ENCODE assay signal across 1 cellular context in genomic region chr15:90686435-90687218, GRCh38.
TF ChIP-seq lines count a peak whose summit lies in the region.

No MANE protein-coding gene starts in this region.

TF ChIP-seq in HepG2, 621 proteins besides CTCF, POLR2A, EP300 and RAD21 (continued from another document):
- TF ChIP-seq, protein P1, sequence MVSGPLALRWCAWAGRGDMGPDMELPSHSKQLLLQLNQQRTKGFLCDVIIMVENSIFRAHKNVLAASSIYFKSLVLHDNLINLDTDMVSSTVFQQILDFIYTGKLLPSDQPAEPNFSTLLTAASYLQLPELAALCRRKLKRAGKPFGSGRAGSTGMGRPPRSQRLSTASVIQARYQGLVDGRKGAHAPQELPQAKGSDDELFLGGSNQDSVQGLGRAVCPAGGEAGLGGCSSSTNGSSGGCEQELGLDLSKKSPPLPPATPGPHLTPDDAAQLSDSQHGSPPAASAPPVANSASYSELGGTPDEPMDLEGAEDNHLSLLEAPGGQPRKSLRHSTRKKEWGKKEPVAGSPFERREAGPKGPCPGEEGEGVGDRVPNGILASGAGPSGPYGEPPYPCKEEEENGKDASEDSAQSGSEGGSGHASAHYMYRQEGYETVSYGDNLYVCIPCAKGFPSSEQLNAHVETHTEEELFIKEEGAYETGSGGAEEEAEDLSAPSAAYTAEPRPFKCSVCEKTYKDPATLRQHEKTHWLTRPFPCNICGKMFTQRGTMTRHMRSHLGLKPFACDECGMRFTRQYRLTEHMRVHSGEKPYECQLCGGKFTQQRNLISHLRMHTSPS (CRISPR knock-in tag; IDR thresholded peaks at IDR 0.05; ENCODE audit: low read depth): no peak
- TF ChIP-seq ZNF484 (CRISPR knock-in tag; IDR thresholded peaks at IDR 0.05; ENCODE audit: borderline replicate concordance, low read depth) (no peak), ZC3H13 (CRISPR knock-in tag; IDR thresholded peaks at IDR 0.05) (no peak), ZFAT (CRISPR knock-in tag; conservative IDR thresholded peaks at IDR 0.05) (no peak), CENPBD1 (CRISPR knock-in tag; IDR thresholded peaks at IDR 0.05; ENCODE audit: borderline replicate concordance, low read depth) (no peak), TBL1XR1 (IDR thresholded peaks at IDR 0.05; ENCODE audit: borderline replicate concordance, low read length, partially characterized antibody) (no peak), LCORL (IDR thresholded peaks at IDR 0.05) (no peak), LCORL (CRISPR knock-in tag; IDR thresholded peaks at IDR 0.05) (no peak), ZSCAN20 (CRISPR knock-in tag; IDR thresholded peaks at IDR 0.05; ENCODE audit: borderline replicate concordance) (no peak), NFKB2 (CRISPR knock-in tag; IDR thresholded peaks at IDR 0.05; ENCODE audit: borderline replicate concordance) (no peak), MAZ (IDR thresholded peaks at IDR 0.05; ENCODE audit: borderline replicate concordance, low read depth, low read length) (no peak), MAZ (CRISPR knock-in tag; IDR thresholded peaks at IDR 0.05; ENCODE audit: low read depth) (no peak), CENPT (CRISPR knock-in tag; IDR thresholded peaks at IDR 0.05; ENCODE audit: low read depth) (no peak), RFX1 (IDR thresholded peaks at IDR 0.05) (no peak), SOX6 (IDR thresholded peaks at IDR 0.05) (no peak), SOX6 (CRISPR knock-in tag; IDR thresholded peaks at IDR 0.05) (no peak), ZNF652 (CRISPR knock-in tag; IDR thresholded peaks at IDR 0.05; ENCODE audit: borderline replicate concordance, low read depth) (no peak)
- TF ChIP-seq, protein P2, sequence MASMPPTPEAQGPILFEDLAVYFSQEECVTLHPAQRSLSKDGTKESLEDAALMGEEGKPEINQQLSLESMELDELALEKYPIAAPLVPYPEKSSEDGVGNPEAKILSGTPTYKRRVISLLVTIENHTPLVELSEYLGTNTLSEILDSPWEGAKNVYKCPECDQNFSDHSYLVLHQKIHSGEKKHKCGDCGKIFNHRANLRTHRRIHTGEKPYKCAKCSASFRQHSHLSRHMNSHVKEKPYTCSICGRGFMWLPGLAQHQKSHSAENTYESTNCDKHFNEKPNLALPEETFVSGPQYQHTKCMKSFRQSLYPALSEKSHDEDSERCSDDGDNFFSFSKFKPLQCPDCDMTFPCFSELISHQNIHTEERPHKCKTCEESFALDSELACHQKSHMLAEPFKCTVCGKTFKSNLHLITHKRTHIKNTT (CRISPR knock-in tag; IDR thresholded peaks at IDR 0.05): no peak
- TF ChIP-seq, protein P3, sequence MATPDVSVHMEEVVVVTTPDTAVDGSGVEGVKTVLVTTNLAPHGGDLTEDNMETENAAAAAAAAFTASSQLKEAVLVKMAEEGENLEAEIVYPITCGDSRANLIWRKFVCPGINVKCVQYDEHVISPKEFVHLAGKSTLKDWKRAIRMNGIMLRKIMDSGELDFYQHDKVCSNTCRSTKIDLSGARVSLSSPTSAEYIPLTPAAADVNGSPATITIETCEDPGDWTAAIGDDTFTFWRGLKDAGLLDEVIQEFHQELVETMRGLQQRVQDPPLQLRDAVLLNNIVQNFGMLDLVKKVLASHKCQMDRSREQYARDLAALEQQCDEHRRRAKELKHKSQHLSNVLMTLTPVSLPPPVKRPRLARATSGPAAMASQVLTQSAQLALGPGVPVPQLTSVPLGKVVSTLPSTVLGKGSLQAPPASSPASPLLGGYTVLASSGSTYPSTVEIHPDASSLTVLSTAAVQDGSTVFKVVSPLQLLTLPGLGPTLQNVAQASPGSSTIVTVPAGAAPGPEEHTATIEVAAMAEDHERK (CRISPR knock-in tag; IDR thresholded peaks at IDR 0.05; ENCODE audit: low read depth): no peak
- TF ChIP-seq, protein P4, sequence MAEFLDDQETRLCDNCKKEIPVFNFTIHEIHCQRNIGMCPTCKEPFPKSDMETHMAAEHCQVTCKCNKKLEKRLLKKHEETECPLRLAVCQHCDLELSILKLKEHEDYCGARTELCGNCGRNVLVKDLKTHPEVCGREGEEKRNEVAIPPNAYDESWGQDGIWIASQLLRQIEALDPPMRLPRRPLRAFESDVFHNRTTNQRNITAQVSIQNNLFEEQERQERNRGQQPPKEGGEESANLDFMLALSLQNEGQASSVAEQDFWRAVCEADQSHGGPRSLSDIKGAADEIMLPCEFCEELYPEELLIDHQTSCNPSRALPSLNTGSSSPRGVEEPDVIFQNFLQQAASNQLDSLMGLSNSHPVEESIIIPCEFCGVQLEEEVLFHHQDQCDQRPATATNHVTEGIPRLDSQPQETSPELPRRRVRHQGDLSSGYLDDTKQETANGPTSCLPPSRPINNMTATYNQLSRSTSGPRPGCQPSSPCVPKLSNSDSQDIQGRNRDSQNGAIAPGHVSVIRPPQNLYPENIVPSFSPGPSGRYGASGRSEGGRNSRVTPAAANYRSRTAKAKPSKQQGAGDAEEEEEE (CRISPR knock-in tag; IDR thresholded peaks at IDR 0.05; ENCODE audit: borderline replicate concordance): no peak
